In genomic region chr12:16153273-16153672, GRCh38 we compare ENCODE assay signal across 3 cellular contexts.
"Had no signal": no experiment of that assay in that cellular context is flagged by ENCODE, and none has a peak within 500 bp of the region (broad histone marks: within the 10 kb centered on the region; RNA-seq: fewer than 3 reads in every experiment).

No MANE protein-coding gene starts in this region.

- DNase-seq: IMR-90 had no signal

- H3K27ac ChIP-seq: HL-60 had no signal

- H3K4me3 ChIP-seq: K562 had no signal
